ENCODE assay signal across 8 cellular contexts in the genomic region with DNA sequence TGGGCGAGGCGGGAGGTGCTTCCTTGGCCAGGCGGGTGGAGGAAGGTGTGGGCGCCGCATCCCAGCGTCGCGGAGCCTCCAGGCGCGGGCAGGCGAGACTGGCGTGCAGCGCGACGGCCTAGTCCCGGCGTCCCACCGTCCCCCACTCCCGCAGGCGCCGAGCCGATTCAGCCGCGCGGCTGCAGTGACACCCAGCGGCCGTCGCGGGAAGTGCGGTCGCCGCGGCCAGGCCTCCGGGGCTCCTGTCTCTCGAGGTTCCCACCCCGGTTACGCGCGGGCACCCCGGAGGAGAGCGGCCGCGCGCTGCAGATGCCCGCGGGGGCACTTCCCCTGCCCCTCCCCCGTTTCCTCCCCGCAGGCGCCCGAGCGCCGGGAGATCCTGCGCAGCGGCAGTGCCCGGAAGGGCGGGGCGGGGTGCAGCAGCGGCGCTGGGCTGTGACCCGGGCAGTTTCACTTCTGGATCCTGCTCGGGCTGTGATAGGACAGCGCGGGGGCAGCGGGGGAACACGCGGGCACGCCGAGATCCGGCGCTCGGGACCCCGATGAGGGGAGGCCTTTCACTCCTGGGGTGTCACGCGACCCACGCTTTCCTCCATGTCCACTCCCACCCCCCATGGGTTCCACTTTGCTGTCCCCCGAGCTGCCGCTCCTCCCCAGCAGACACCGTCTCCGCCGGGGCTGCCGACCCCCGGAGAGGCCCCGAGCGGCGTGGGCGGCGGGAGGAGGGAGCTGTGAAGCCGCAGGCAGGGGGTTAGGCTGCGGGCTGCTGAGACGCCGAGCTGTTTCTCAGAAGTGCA. TPM values are rescaled to one million over a fixed set of nuclear protein-coding genes. Genes with fewer than 3 reads are reported as not detected.
DNase-seq lines count a peak whose midpoint lies in the region; ATAC-seq and TF ChIP-seq lines count a peak whose summit lies in the region.

No MANE protein-coding gene starts in this region.

- peak overlapping the region; percentile 77 for H3K4me3 Mint-ChIP-seq in activated CD4-positive, alpha-beta T cell treated with anti-CD3 and anti-CD28 coated beads for 36 hours

- POLR2A ChIA-PET in activated CD4-positive, alpha-beta T cell treated with anti-CD3 and anti-CD28 coated beads for 36 hours (lab: Charles Lee) = interaction anchor here (0.5 to 3.0 kb wide), 7 partner anchors 16 to 107 kb away, joined by 3 to 27 read pairs (median 5); no protein-coding TSS in a partner anchor

- peak; percentile 85 for DNase-seq in BE2C
- peak; percentile 87 for DNase-seq in NCI-H510A (lab: John Stamatoyannopoulos, UW)
- peak; percentile 98 for DNase-seq in activated CD4-positive, alpha-beta T cell treated with anti-CD3 and anti-CD28 coated beads for 36 hours
- DNase-seq in choroid plexus epithelial cell (ENCODE audit: low read depth) = peak; percentile 73
- DNase-seq in left kidney (ENCODE audit: low read depth, low spot score) = peak; percentile 96
- peak; percentile 96 for DNase-seq in stimulated activated CD4-positive, alpha-beta T cell treated with anti-CD3 and anti-CD28 coated beads, Interleukin-1b, Interleukin-23, amount 100 ng/mL, for 48 hours

- ATAC-seq in GM19043 (IDR thresholded peaks at IDR 0.05; ENCODE audit: low read depth, unreplicated experiment) (peak; percentile 54), HG03342 (IDR thresholded peaks at IDR 0.05; ENCODE audit: unreplicated experiment) (peak; percentile 64)
- peak; percentile 86 for ATAC-seq in activated CD4-positive, alpha-beta T cell treated with anti-CD3 and anti-CD28 coated beads for 36 hours

- no peaks in the 10 kb centered on the region for H3K36me3 ChIP-seq in BE2C

- H3K4me1 Mint-ChIP-seq in activated CD4-positive, alpha-beta T cell treated with anti-CD3 and anti-CD28 coated beads for 36 hours = peaks cover 61% of the 10 kb centered on the region

- H3K36me3 Mint-ChIP-seq in activated CD4-positive, alpha-beta T cell treated with anti-CD3 and anti-CD28 coated beads for 36 hours (ENCODE audit: low read depth) = peaks cover 10% of the 10 kb centered on the region

- intact Hi-C loops in activated CD4-positive, alpha-beta T cell treated with anti-CD3 and anti-CD28 coated beads for 36 hours (cut with DNase I, micrococcal nuclease) = loop anchor here (1.0 to 5.0 kb wide), 17 partner anchors 16 to 352 kb away; a partner anchor contains a TSS

- no peaks in the 10 kb centered on the region for H3K9me3 ChIP-seq in BE2C

- no peaks in the 10 kb centered on the region for H3K27me3 Mint-ChIP-seq in activated CD4-positive, alpha-beta T cell treated with anti-CD3 and anti-CD28 coated beads for 36 hours

- H3K4me1 ChIP-seq in BE2C = no peaks in the 10 kb centered on the region

- no peaks in the 10 kb centered on the region for H3K9me3 Mint-ChIP-seq in activated CD4-positive, alpha-beta T cell treated with anti-CD3 and anti-CD28 coated beads for 36 hours (ENCODE audit: low read depth)

- H3K27me3 ChIP-seq in BE2C = peaks cover 42% of the 10 kb centered on the region

- TF ChIP-seq CTCF in BE2C (IDR thresholded peaks at IDR 0.05; ENCODE audit: low read depth, low read length) (peak; percentile 62), choroid plexus epithelial cell (conservative IDR thresholded peaks at IDR 0.05; ENCODE audit: low read depth, low read length) (peak; percentile 58)

- CTCF ChIA-PET in activated CD4-positive, alpha-beta T cell treated with anti-CD3 and anti-CD28 coated beads for 36 hours (lab: Charles Lee) = interaction anchor here (0.5 to 3.5 kb wide), 22 partner anchors 9 to 197 kb away, joined by 3 to 18 read pairs (median 4); a partner anchor contains a TSS

- peak overlapping the region; percentile 76 for H3K27ac Mint-ChIP-seq in activated CD4-positive, alpha-beta T cell treated with anti-CD3 and anti-CD28 coated beads for 36 hours

- peak overlapping the region; percentile 71 for H3K4me3 ChIP-seq in BE2C (ENCODE audit: low read depth, low read length)
- peak overlapping the region; percentile 70 for H3K4me3 ChIP-seq in choroid plexus epithelial cell (ENCODE audit: low read depth, low read length)

RNA-seq across cellular contexts. Expression of a gene that starts 16.6 kb away (rescaled TPM):
- polyA plus RNA-seq in BE2C (2012; ENCODE audit: insufficient read depth, insufficient read length, low read depth) = not detected
- 1 to 10 TPM; 2.0 to 3.3 TPM for total RNA-seq in activated CD4-positive, alpha-beta T cell treated with anti-CD3 and anti-CD28 coated beads for 36 hours

RNA-seq across cellular contexts. Expression of a gene that starts 24.0 kb away (rescaled TPM):
- 56.4 TPM for polyA plus RNA-seq in BE2C (2012; ENCODE audit: insufficient read depth, insufficient read length, low read depth)
- total RNA-seq in activated CD4-positive, alpha-beta T cell treated with anti-CD3 and anti-CD28 coated beads for 36 hours = 10 to 100 TPM; 32.5 to 39.4 TPM

RNA-seq across cellular contexts. Expression of a gene that starts 54.5 kb away (rescaled TPM):
- 2.5 TPM for polyA plus RNA-seq in BE2C (2012; ENCODE audit: insufficient read depth, insufficient read length, low read depth)
- 1 to 10 TPM; 5.8 to 6.0 TPM for total RNA-seq in activated CD4-positive, alpha-beta T cell treated with anti-CD3 and anti-CD28 coated beads for 36 hours

Comparison
In these comparisons a context has a peak if more than half of its experiments do, and no peak if none do; other contexts are left out.
1. Peak in every context shown above with its lines: DNase-seq, ATAC-seq and H3K4me3 ChIP-seq.